1 cellular context compared by ENCODE assay signal in genomic region chr2:11757101-11757500, GRCh38.
TF ChIP-seq lines count a peak whose summit lies in the region.

No MANE protein-coding gene starts in this region.

TF ChIP-seq in GM12878, 131 proteins besides CTCF, POLR2A, EP300 and RAD21:
- TF ChIP-seq CREM (IDR thresholded peaks at IDR 0.05; ENCODE audit: low read depth) (no peak), PBX3 (IDR thresholded peaks at IDR 0.05; ENCODE audit: insufficient replicate concordance, low read depth, low read length) (peak; percentile 50), TCF12 (IDR thresholded peaks at IDR 0.05; ENCODE audit: low read depth, low read length) (no peak), RAD51 (IDR thresholded peaks at IDR 0.05) (peak; percentile 89), ZBED1 (IDR thresholded peaks at IDR 0.05; ENCODE audit: borderline replicate concordance) (no peak), GABPA (IDR thresholded peaks at IDR 0.05; ENCODE audit: low read depth) (no peak), MTA2 (IDR thresholded peaks at IDR 0.05; ENCODE audit: low read depth) (peak; percentile 35; the same call in 1 of the 2 replicates), RELB (IDR thresholded peaks at IDR 0.05; ENCODE audit: low read depth) (peak; percentile 13; the same call in 1 of the 2 replicates), BHLHE40 (IDR thresholded peaks at IDR 0.05; ENCODE audit: borderline replicate concordance in 1 of 2, low read depth in 2 of 2, low read length in 1 of 2) (peak; percentile 69 to 71; a peak in 3 of 4 replicates), JUNB (IDR thresholded peaks at IDR 0.05) (0 out of 2 replicates have a peak, but pooled peaks have one; percentile 15), SKIL (IDR thresholded peaks at IDR 0.05; ENCODE audit: low read depth, poor library complexity, severe bottlenecking) (peak; percentile 37), MLLT1 (IDR thresholded peaks at IDR 0.05) (no peak), PKNOX1 (IDR thresholded peaks at IDR 0.05) (peak; percentile 65)
